Comparison of ENCODE assay signal across 22 cellular contexts in genomic region chr9:87490907-87491306, GRCh38. TPM values are rescaled to one million over a fixed set of nuclear protein-coding genes. Genes with fewer than 3 reads are reported as not detected.
DNase-seq lines count a peak whose midpoint lies in the region; ATAC-seq, FAIRE-seq and TF ChIP-seq lines count a peak whose summit lies in the region.
"Had no signal": no experiment of that assay in that cellular context is flagged by ENCODE, and none has a peak within 500 bp of the region (broad histone marks: within the 10 kb centered on the region; RNA-seq: fewer than 3 reads in every experiment).

No MANE protein-coding gene starts in this region.

- no peaks in the 10 kb centered on the region for H3F3A ChIP-seq in neural cell (ENCODE audit: insufficient read depth, low read length, poor library complexity, severe bottlenecking)

- H2AFZ ChIP-seq in OCI-LY7 (ENCODE audit: low read length) (0 out of 2 replicates have a peak overlapping the region, but pooled peaks have one; percentile 36), neural cell (ENCODE audit: low read depth, low read length) (no peak overlapping the region)
- H2AFZ ChIP-seq: GM23248 had no signal

- TF ChIP-seq RAD21 in A549 (conservative IDR thresholded peaks at IDR 0.05 in 1 of 2, IDR thresholded peaks at IDR 0.05 in 1 of 2) (no peak), neural cell (conservative IDR thresholded peaks at IDR 0.05) (no peak)

- H3K36me3 ChIP-seq in OCI-LY7 (ENCODE audit: insufficient read depth, low read length) (no peaks in the 10 kb centered on the region), SK-N-MC (ENCODE audit: insufficient read depth, low read length) (no peaks in the 10 kb centered on the region), neural cell (ENCODE audit: insufficient read depth, low read length) (no peaks in the 10 kb centered on the region)
- H3K36me3 ChIP-seq in naive thymus-derived CD4-positive, alpha-beta T cell (ENCODE audit: control insufficient read depth in 2 of 3, insufficient read depth in 3 of 3, low read length in 3 of 3): no peaks in the 10 kb centered on the region

- no peaks in the 10 kb centered on the region for H3K27me3 ChIP-seq in neural cell (ENCODE audit: insufficient read depth, low read depth, low read length)
- H3K27me3 ChIP-seq in naive thymus-derived CD4-positive, alpha-beta T cell (ENCODE audit: control insufficient read depth in 2 of 2, insufficient read depth in 2 of 2, low read length in 2 of 2): no peaks in the 10 kb centered on the region

- POLR2A ChIA-PET in A549 (lab: Yijun Ruan, JAX) (no interaction called here), OCI-LY7 (lab: Charles Lee) (interaction anchor here (1.1 kb wide), 1 partner anchor 18 kb away, joined by 3 read pairs; no protein-coding TSS in a partner anchor)
- POLR2A ChIA-PET in naive thymus-derived CD4-positive, alpha-beta T cell (lab: Charles Lee): no interaction called here

- no peaks in the 10 kb centered on the region for H3K9me3 Mint-ChIP-seq in naive thymus-derived CD4-positive, alpha-beta T cell
- no peaks in the 10 kb centered on the region for H3K9me3 Mint-ChIP-seq in activated T-helper 2 cell treated with anti-CD3 and anti-CD28 coated beads, Interferon-gamma antibody, Interleukin-2, Interleukin-4, amounts not matched to agents 10 μg/mL and 5 μg/mL and 100 μg/mL, durations not matched to agents 14 hours and 24 hours and 36 hours

- H3K4me2 ChIP-seq in A549: no peak overlapping the region
- no peak overlapping the region for H3K4me2 ChIP-seq in OCI-LY7 (ENCODE audit: low read length)
- peak overlapping the region; percentile 37 for H3K4me2 ChIP-seq in neural cell (ENCODE audit: low read length)

- no peak overlapping the region for H3K4me3 Mint-ChIP-seq in naive thymus-derived CD4-positive, alpha-beta T cell
- no peak overlapping the region for H3K4me3 Mint-ChIP-seq in activated T-helper 2 cell treated with anti-CD3 and anti-CD28 coated beads, Interferon-gamma antibody, Interleukin-2, Interleukin-4, amounts not matched to agents 10 μg/mL and 5 μg/mL and 100 μg/mL, durations not matched to agents 14 hours and 24 hours and 36 hours (ENCODE audit: low read depth)
- H3K4me3 Mint-ChIP-seq: CD4-positive, alpha-beta memory T cell had no signal

- H3K36me3 Mint-ChIP-seq in naive thymus-derived CD4-positive, alpha-beta T cell: no peaks in the 10 kb centered on the region
- H3K36me3 Mint-ChIP-seq in activated T-helper 2 cell treated with anti-CD3 and anti-CD28 coated beads, Interferon-gamma antibody, Interleukin-2, Interleukin-4, amounts not matched to agents 10 μg/mL and 5 μg/mL and 100 μg/mL, durations not matched to agents 14 hours and 24 hours and 36 hours (ENCODE audit: low read depth): no peaks in the 10 kb centered on the region
- H3K36me3 Mint-ChIP-seq: CD4-positive, alpha-beta memory T cell had no signal

- H3K79me2 ChIP-seq in OCI-LY7 (ENCODE audit: insufficient read depth, low read depth, low read length) (no peaks in the 10 kb centered on the region), neural cell (replicated peaks; ENCODE audit: insufficient read depth, low read length) (no peaks in the 10 kb centered on the region)

- DNase-seq in A549 (ENCODE audit: low read depth in 1 of 2, low spot score in 1 of 2): no peak
- no peak for DNase-seq in OCI-LY7 (ENCODE audit: low spot score)
- no peak for DNase-seq in SK-N-MC (ENCODE audit: low read depth, low spot score)
- no peak for DNase-seq in naive thymus-derived CD4-positive, alpha-beta T cell
- DNase-seq in activated T-helper 2 cell treated with anti-CD3 and anti-CD28 coated beads, Interferon-gamma antibody, Interleukin-2, Interleukin-4, amounts not matched to agents 10 μg/mL and 5 μg/mL and 100 μg/mL, durations not matched to agents 14 hours and 24 hours and 36 hours (ENCODE audit: low spot score): no peak
- DNase-seq: C1 segment of cervical spinal cord; Calu3; CD4-positive, alpha-beta memory T cell; COR-L47; DMS53; DMS79 treated with DMSO at 0.1 percent for 48 hours; GF-D8; GM23248; H7; HCEC 1CT had no signal

- FAIRE-seq in A549 (lab: Jason Lieb, UNC): no peak
- FAIRE-seq: A204.1, GM12892, H1 had no signal

- H3K4me3 ChIP-seq in A549 (no peak overlapping the region), OCI-LY7 (ENCODE audit: low read depth, low read length, poor library complexity, severe bottlenecking) (no peak overlapping the region), SK-N-MC (peak overlapping the region; percentile 5; the same call in 1 of the 2 replicates), neural cell (ENCODE audit: low read length) (no peak overlapping the region)
- H3K4me3 ChIP-seq in naive thymus-derived CD4-positive, alpha-beta T cell (ENCODE audit: low read length): no peak overlapping the region
- H3K4me3 ChIP-seq: GM23248 had no signal

- H4K20me1 ChIP-seq in OCI-LY7 (ENCODE audit: insufficient read depth, low read length) (no peaks in the 10 kb centered on the region), neural cell (ENCODE audit: insufficient read depth) (no peaks in the 10 kb centered on the region)

- H3K27ac ChIP-seq in A549: no peak overlapping the region
- no peak overlapping the region for H3K27ac ChIP-seq in OCI-LY7 (ENCODE audit: low read depth, low read length, poor library complexity, severe bottlenecking)
- peak overlapping the region; percentile 69 for H3K27ac ChIP-seq in SK-N-MC
- H3K27ac ChIP-seq in neural cell (ENCODE audit: low read length): no peak overlapping the region
- no peak overlapping the region for H3K27ac ChIP-seq in naive thymus-derived CD4-positive, alpha-beta T cell (ENCODE audit: low read depth, low read length)
- H3K27ac ChIP-seq: 22Rv1, GM23248 had no signal

- ATAC-seq in A549 (no peak), HG03521 (IDR thresholded peaks at IDR 0.05; ENCODE audit: unreplicated experiment) (no peak)
- no peak for ATAC-seq in naive thymus-derived CD4-positive, alpha-beta T cell

- peaks cover 0 to 3% (median 0%) of the 10 kb centered on the region in 7 donors for H3K4me1 Mint-ChIP-seq in naive thymus-derived CD4-positive, alpha-beta T cell
- H3K4me1 Mint-ChIP-seq in activated T-helper 2 cell treated with anti-CD3 and anti-CD28 coated beads, Interferon-gamma antibody, Interleukin-2, Interleukin-4, amounts not matched to agents 10 μg/mL and 5 μg/mL and 100 μg/mL, durations not matched to agents 14 hours and 24 hours and 36 hours (ENCODE audit: low read depth): no peaks in the 10 kb centered on the region
- H3K4me1 Mint-ChIP-seq: CD4-positive, alpha-beta memory T cell had no signal

- BruUV-seq in OCI-LY7 (replicated peaks; lab: Mats Ljungman, UMichigan): no TSS peak

- peaks cover 27 to 42% (median 32%) of the 10 kb centered on the region in 5 donors for H3K27me3 Mint-ChIP-seq in naive thymus-derived CD4-positive, alpha-beta T cell
- peaks cover 42% of the 10 kb centered on the region for H3K27me3 Mint-ChIP-seq in activated T-helper 2 cell treated with anti-CD3 and anti-CD28 coated beads, Interferon-gamma antibody, Interleukin-2, Interleukin-4, amounts not matched to agents 10 μg/mL and 5 μg/mL and 100 μg/mL, durations not matched to agents 14 hours and 24 hours and 36 hours (ENCODE audit: low read depth)

- no peak overlapping the region for H3K9ac ChIP-seq in SK-N-MC (ENCODE audit: insufficient read length)
- no peak overlapping the region for H3K9ac ChIP-seq in neural cell (ENCODE audit: low read length)
- H3K9ac ChIP-seq: GM23248 had no signal

- no peak for TF ChIP-seq POLR2A in A549 (IDR thresholded peaks at IDR 0.05; ENCODE audit: low read length)

- no peak overlapping the region for H3K27ac Mint-ChIP-seq in naive thymus-derived CD4-positive, alpha-beta T cell
- H3K27ac Mint-ChIP-seq in activated T-helper 2 cell treated with anti-CD3 and anti-CD28 coated beads, Interferon-gamma antibody, Interleukin-2, Interleukin-4, amounts not matched to agents 10 μg/mL and 5 μg/mL and 100 μg/mL, durations not matched to agents 14 hours and 24 hours and 36 hours: no peak overlapping the region
- H3K27ac Mint-ChIP-seq: CD4-positive, alpha-beta memory T cell had no signal

- TF ChIP-seq CTCF in A549 (IDR thresholded peaks at IDR 0.05): no peak
- no peak for TF ChIP-seq CTCF in OCI-LY7 (conservative IDR thresholded peaks at IDR 0.05; ENCODE audit: low read length)
- no peak for TF ChIP-seq CTCF in neural cell (IDR thresholded peaks at IDR 0.05; ENCODE audit: poor library complexity, severe bottlenecking)

- CTCF ChIA-PET in A549 (lab: Yijun Ruan, JAX) (no interaction called here), OCI-LY7 (lab: Charles Lee; ENCODE audit: unreplicated experiment) (no interaction called here)
- CTCF ChIA-PET in naive thymus-derived CD4-positive, alpha-beta T cell (lab: Charles Lee): no interaction called here

- no peak for TF ChIP-seq EP300 in A549 (IDR thresholded peaks at IDR 0.05)
- TF ChIP-seq EP300 in neural cell (conservative IDR thresholded peaks at IDR 0.05; ENCODE audit: poor library complexity, severe bottlenecking): peak; percentile 58

- intact Hi-C loops in OCI-LY7 (cut with micrococcal nuclease; ENCODE audit: unreplicated experiment): no loop called here
- intact Hi-C loops in naive thymus-derived CD4-positive, alpha-beta T cell (cut with micrococcal nuclease): no loop called here
- intact Hi-C loops in activated T-helper 2 cell treated with anti-CD3 and anti-CD28 coated beads, Interferon-gamma antibody, Interleukin-2, Interleukin-4, amounts not matched to agents 10 μg/mL and 5 μg/mL and 100 μg/mL, durations not matched to agents 14 hours and 24 hours and 36 hours (cut with micrococcal nuclease): no loop called here

- H3K4me1 ChIP-seq in A549 (peaks cover 11% of the 10 kb centered on the region; the same call in 1 of the 3 replicates), OCI-LY7 (ENCODE audit: insufficient read depth, low read length, poor library complexity, severe bottlenecking) (no peaks in the 10 kb centered on the region)
- no peaks in the 10 kb centered on the region for H3K4me1 ChIP-seq in naive thymus-derived CD4-positive, alpha-beta T cell (ENCODE audit: control insufficient read depth in 2 of 2, insufficient read depth in 2 of 2, low read length in 2 of 2)

- H3K9me3 ChIP-seq in A549 (no peaks in the 10 kb centered on the region), OCI-LY7 (ENCODE audit: low read length) (no peaks in the 10 kb centered on the region), SK-N-MC (ENCODE audit: low read depth, low read length) (no peaks in the 10 kb centered on the region), neural cell (ENCODE audit: low read length) (no peaks in the 10 kb centered on the region)
- no peaks in the 10 kb centered on the region for H3K9me3 ChIP-seq in naive thymus-derived CD4-positive, alpha-beta T cell (ENCODE audit: control insufficient read depth in 2 of 3, low read length in 3 of 3)

- H3K9me2 ChIP-seq in OCI-LY7 (ENCODE audit: insufficient read depth, low read length) (no peaks in the 10 kb centered on the region), neural cell (ENCODE audit: insufficient read depth, low read length) (no peaks in the 10 kb centered on the region)

RNA-seq across cellular contexts. Expression of gene DAPK1, which starts 6.8 kb away (rescaled TPM):
- polyA plus RNA-seq in A549 (2011; rRNA removed): 67.2 and 68.5 TPM in 2 replicates
- 26.3 and 30.4 TPM in 2 replicates for polyA plus RNA-seq in A549 (2012; cell fraction: cytosol; rRNA removed)
- polyA plus RNA-seq in A549 (2012; cell fraction: nucleus; rRNA removed): 53.4 and 54.0 TPM in 2 replicates
- 46.1 to 57.0 TPM (median 55.2 TPM) in 3 replicates for polyA plus RNA-seq in A549 (2017; fragmentation: RNase III; extraction: RNeasy Plus Mini Kit Qiagen cat#74134 plus additional on column Dnase treatment)
- 145 and 155 TPM in 2 replicates for polyA minus RNA-seq in A549 (2011; rRNA and poly(A)+ RNA removed)
- 0.18 and 0.25 TPM in 2 replicates for total RNA-seq in OCI-LY7 (2014; rRNA removed; shearing (Covaris generic))
- 2.8 and 3.5 TPM in 2 replicates for total RNA-seq in OCI-LY7 (2022)
- 45.0 and 57.3 TPM in 2 replicates for polyA plus RNA-seq in neural cell
- 90.8 and 92.6 TPM in 2 replicates for polyA minus RNA-seq in neural cell
- total RNA-seq in naive thymus-derived CD4-positive, alpha-beta T cell: 10 to 100 TPM in 1 of 5 experiments, 1 to 10 TPM in 3, under 1 TPM in 1; 0.82 to 44.8 (median 3.4) TPM
- under 1 TPM; 0.20 to 0.48 TPM for polyA plus RNA-seq in naive thymus-derived CD4-positive, alpha-beta T cell
- 38.6 and 39.1 TPM in 2 replicates for total RNA-seq in activated T-helper 2 cell treated with anti-CD3 and anti-CD28 coated beads, Interferon-gamma antibody, Interleukin-2, Interleukin-4, amounts not matched to agents 10 μg/mL and 5 μg/mL and 100 μg/mL, durations not matched to agents 14 hours and 24 hours and 36 hours
- total RNA-seq: G401 had no signal
- polyA plus RNA-seq: CD4-positive, alpha-beta memory T cell had no signal
